8 cellular contexts compared by ENCODE assay signal in genomic region chr3:127697531-127698240, GRCh38. TPM values are rescaled to one million over a fixed set of nuclear protein-coding genes. Genes with fewer than 3 reads are reported as not detected.
DNase-seq lines count a peak whose midpoint lies in the region; ATAC-seq and TF ChIP-seq lines count a peak whose summit lies in the region.

No MANE protein-coding gene starts in this region.

- intact Hi-C loops in left colon (cut with DNase I, micrococcal nuclease) = no loop called here

- in situ Hi-C loops in HAP-1 (cut with MboI; ENCODE audit: low sequenced_read_pairs) = loop anchor here (25.0 kb wide), 1 partner anchor 265 kb away; no protein-coding TSS in a partner anchor

- H3K4me3 ChIP-seq in HAP-1 (no peak overlapping the region), choroid plexus epithelial cell (ENCODE audit: low read depth, low read length) (peak overlapping the region; percentile 31)

- H3K9me3 ChIP-seq in HAP-1 = no peaks in the 10 kb centered on the region; the same call in 1 of the 2 replicates

- H3K36me3 ChIP-seq in HAP-1 (replicated peaks) = no peaks in the 10 kb centered on the region

- peak; percentile 74 for DNase-seq in ELF-1 (ENCODE audit: low read depth, low spot score)
- peak; percentile 69 to 84 for DNase-seq in HAP-1 (ENCODE audit: low spot score in 2 of 2)
- peak; percentile 89 for DNase-seq in NCI-H1436 (lab: John Stamatoyannopoulos, UW)
- DNase-seq in T-helper 9 cell = peak; percentile 16
- peak; percentile 94 for DNase-seq in choroid plexus epithelial cell (ENCODE audit: low read depth)
- DNase-seq in left colon = peak; percentile 52 to 78
- peak; percentile 33 to 34 for DNase-seq in stimulated activated CD4-positive, alpha-beta T cell treated with anti-CD3 and anti-CD28 coated beads, Interleukin-15, amount 100 ng/mL, for 48 hours (ENCODE audit: low read depth in 2 of 2)

- ATAC-seq in left colon = peak; percentile 61
- ATAC-seq in GM18498 (IDR thresholded peaks at IDR 0.05; ENCODE audit: unreplicated experiment) = no peak

- no peaks in the 10 kb centered on the region for H3K27me3 ChIP-seq in HAP-1 (ENCODE audit: low read depth)

- peaks cover 3% of the 10 kb centered on the region; the same call in 1 of the 2 replicates for H3K4me1 ChIP-seq in HAP-1

- TF ChIP-seq CTCF in choroid plexus epithelial cell (conservative IDR thresholded peaks at IDR 0.05; ENCODE audit: low read depth, low read length) = no peak

RNA-seq across cellular contexts. Expression of gene ABTB1, which starts 24.9 kb away (rescaled TPM):
- total RNA-seq in left colon = 10 to 100 TPM; 15.2 to 28.6 TPM

Comparison
In these comparisons a context has a peak if more than half of its experiments do, and no peak if none do; other contexts are left out.
1. DNase-seq: peak in every context shown above with its lines; median percentile 94 in choroid plexus epithelial cell; 89 in NCI-H1436; 76 in HAP-1; 74 in ELF-1; 65 in left colon; 34 in stimulated activated CD4-positive, alpha-beta T cell treated with anti-CD3 and anti-CD28 coated beads, Interleukin-15, amount 100 ng/mL, for 48 hours; 16 in T-helper 9 cell.